8 cellular contexts compared by ENCODE assay signal in the genomic region with DNA sequence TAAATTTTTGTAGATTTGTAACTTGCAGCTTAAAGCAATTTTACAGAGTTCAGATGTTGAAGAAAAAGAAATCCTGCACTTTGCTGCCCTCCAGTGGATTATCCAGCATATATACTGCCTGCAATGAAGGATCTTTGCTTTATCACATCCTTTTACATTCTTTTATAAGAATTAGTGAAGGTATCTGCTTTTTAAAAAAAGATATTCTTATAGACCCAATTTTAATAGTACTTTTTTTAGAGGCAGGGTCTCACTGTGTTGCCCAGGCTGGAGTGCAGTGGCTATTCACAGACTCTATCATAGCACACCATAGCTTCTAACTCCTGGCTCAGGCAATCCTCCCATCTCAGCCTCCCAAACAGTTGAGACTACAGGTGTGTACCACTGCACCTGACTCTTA.
DNase-seq lines count a peak whose midpoint lies in the region; ATAC-seq and TF ChIP-seq lines count a peak whose summit lies in the region.

No MANE protein-coding gene starts in this region.

- no peak overlapping the region for H2BK15ac ChIP-seq in mesenchymal stem cell (ENCODE audit: low read depth, poor library complexity, severe bottlenecking)

- H3K27me3 ChIP-seq in PC-3 (ENCODE audit: low read length) (no peaks in the 10 kb centered on the region), mesenchymal stem cell (ENCODE audit: control insufficient read depth in 1 of 2, insufficient read depth in 1 of 2, low read length in 2 of 2) (no peaks in the 10 kb centered on the region), ovary (no peaks in the 10 kb centered on the region)

- no peak overlapping the region for H2BK12ac ChIP-seq in mesenchymal stem cell (ENCODE audit: low read length in 2 of 2)

- peak; percentile 31 for DNase-seq in stimulated activated CD4-positive, alpha-beta T cell treated with anti-CD3 and anti-CD28 coated beads, Interleukin-15, amount 100 ng/mL, for 24 hours
- no peak for DNase-seq in stimulated activated CD4-positive, alpha-beta T cell treated with anti-CD3 and anti-CD28 coated beads, Interleukin-4, amount 100 ng/mL, for 1 hour
- peak; percentile 63 for DNase-seq in PC-3
- peak; percentile 48 for DNase-seq in cerebellar cortex (ENCODE audit: low spot score)
- peak; percentile 54 for DNase-seq in mesenchymal stem cell
- no peak for DNase-seq in ovary

- H3K4ac ChIP-seq in mesenchymal stem cell (ENCODE audit: low read depth in 1 of 2, low read length in 2 of 2): no peak overlapping the region

- H3K4me2 ChIP-seq in PC-3 (ENCODE audit: low read length): no peak overlapping the region
- H3K4me2 ChIP-seq in mesenchymal stem cell (ENCODE audit: low read length, poor library complexity, severe bottlenecking): no peak overlapping the region

- intact Hi-C loops in PC-3 (cut with micrococcal nuclease) (loop anchor here (5.0 kb wide), 1 partner anchor 92 kb away; no protein-coding TSS in a partner anchor), ovary (cut with DNase I) (no loop called here)

- no peaks in the 10 kb centered on the region for H4K20me1 ChIP-seq in PC-3 (ENCODE audit: low read length)

- H3K36me3 ChIP-seq in PC-3 (ENCODE audit: low read depth, low read length) (peaks cover 4% of the 10 kb centered on the region; the same call in 1 of the 2 replicates), mesenchymal stem cell (ENCODE audit: control insufficient read depth in 1 of 2, insufficient read depth in 2 of 2, low read depth in 1 of 2, low read length in 2 of 2) (peaks cover 3 to 41% of the 10 kb centered on the region in 2 experiments), ovary (no peaks in the 10 kb centered on the region)

- H3K14ac ChIP-seq in mesenchymal stem cell (ENCODE audit: low read length in 2 of 2): no peak overlapping the region

- H3K4me3 ChIP-seq in PC-3 (ENCODE audit: low read length) (no peak overlapping the region), mesenchymal stem cell (ENCODE audit: insufficient read depth in 1 of 2, low read depth in 1 of 2, low read length in 2 of 2) (no peak overlapping the region), ovary (no peak overlapping the region)

- no peaks in the 10 kb centered on the region for H3K79me2 ChIP-seq in PC-3 (ENCODE audit: low read length)

- H3F3A ChIP-seq in PC-3 (ENCODE audit: low read length, unreplicated experiment): no peaks in the 10 kb centered on the region

- no peak overlapping the region for H4K8ac ChIP-seq in mesenchymal stem cell (ENCODE audit: low read length)

- H3K9me2 ChIP-seq in PC-3 (replicated peaks; ENCODE audit: low read length): no peaks in the 10 kb centered on the region

- no peak overlapping the region for H2BK120ac ChIP-seq in mesenchymal stem cell (ENCODE audit: low read depth, low read length)

- peak; percentile 73 for TF ChIP-seq CTCF in PC-3 (conservative IDR thresholded peaks at IDR 0.05; ENCODE audit: low read depth, low read length)
- TF ChIP-seq CTCF in ovary (IDR thresholded peaks at IDR 0.05): no peak

- no peak overlapping the region for H2AFZ ChIP-seq in PC-3 (ENCODE audit: low read length)
- H2AFZ ChIP-seq in mesenchymal stem cell (ENCODE audit: low read depth, low read length): no peak overlapping the region

- H2BK5ac ChIP-seq in mesenchymal stem cell (ENCODE audit: low read depth, low read length, poor library complexity, severe bottlenecking): no peak overlapping the region

- no peak overlapping the region for H3K18ac ChIP-seq in mesenchymal stem cell (ENCODE audit: low read depth in 1 of 2, low read length in 2 of 2)

- ATAC-seq in HG02678 (IDR thresholded peaks at IDR 0.05; ENCODE audit: unreplicated experiment) (peak; percentile 70), PC-3 (peak; percentile 72), GM21360 (IDR thresholded peaks at IDR 0.05; ENCODE audit: unreplicated experiment) (no peak)

- BruUV-seq in PC-3 (replicated peaks; lab: Mats Ljungman, UMichigan): no TSS peak

- no peak for TF ChIP-seq POLR2A in ovary (IDR thresholded peaks at IDR 0.05)

- POLR2A ChIA-PET in PC-3 (lab: Charles Lee; ENCODE audit: unreplicated experiment): interaction anchor here (0.6 kb wide), 1 partner anchor 61 kb away, joined by 4 read pairs; the partner anchor contains the start of gene TTC17

- CTCF ChIA-PET in PC-3 (lab: Charles Lee): interaction anchor here (0.6 kb wide), 1 partner anchor 135 kb away, joined by 4 read pairs; no protein-coding TSS in a partner anchor

- no peaks in the 10 kb centered on the region for H3K4me1 ChIP-seq in PC-3 (ENCODE audit: insufficient read depth, low read length)
- H3K4me1 ChIP-seq in mesenchymal stem cell (ENCODE audit: control insufficient read depth, insufficient read depth, low read depth, low read length): no peaks in the 10 kb centered on the region
- no peaks in the 10 kb centered on the region for H3K4me1 ChIP-seq in ovary (ENCODE audit: insufficient read depth)

- no peaks in the 10 kb centered on the region for H3K9me3 ChIP-seq in PC-3 (ENCODE audit: low read length)
- no peaks in the 10 kb centered on the region for H3K9me3 ChIP-seq in mesenchymal stem cell (ENCODE audit: control insufficient read depth, low read length)
- H3K9me3 ChIP-seq in ovary: no peaks in the 10 kb centered on the region

- H2AK5ac ChIP-seq in mesenchymal stem cell (ENCODE audit: low read length, severe bottlenecking): no peak overlapping the region

- H3K79me1 ChIP-seq in mesenchymal stem cell (replicated peaks; ENCODE audit: low read length, poor library complexity, severe bottlenecking): no peaks in the 10 kb centered on the region

- no peak for TF ChIP-seq EP300 in ovary (IDR thresholded peaks at IDR 0.05)

- H3K27ac ChIP-seq in PC-3 (ENCODE audit: low read length) (no peak overlapping the region), mesenchymal stem cell (ENCODE audit: low read length, poor library complexity, severe bottlenecking) (no peak overlapping the region), ovary (no peak overlapping the region)

- no peak overlapping the region for H3K23ac ChIP-seq in mesenchymal stem cell (ENCODE audit: low read length in 2 of 2)

- H3K9ac ChIP-seq in PC-3 (ENCODE audit: low read length): no peak overlapping the region
- no peak overlapping the region for H3K9ac ChIP-seq in mesenchymal stem cell (ENCODE audit: low read length)

- no peak overlapping the region for H4K91ac ChIP-seq in mesenchymal stem cell (ENCODE audit: low read length)

Comparison
In these comparisons a context has a peak if more than half of its experiments do, and no peak if none do; other contexts are left out.
1. DNase-seq: peak in stimulated activated CD4-positive, alpha-beta T cell treated with anti-CD3 and anti-CD28 coated beads, Interleukin-15, amount 100 ng/mL, for 24 hours (single experiment), PC-3 (single experiment), cerebellar cortex (single experiment) and mesenchymal stem cell (single experiment); none in stimulated activated CD4-positive, alpha-beta T cell treated with anti-CD3 and anti-CD28 coated beads, Interleukin-4, amount 100 ng/mL, for 1 hour (single experiment) and ovary (0 of 5).